8 cellular contexts compared by ENCODE assay signal in the genomic region with DNA sequence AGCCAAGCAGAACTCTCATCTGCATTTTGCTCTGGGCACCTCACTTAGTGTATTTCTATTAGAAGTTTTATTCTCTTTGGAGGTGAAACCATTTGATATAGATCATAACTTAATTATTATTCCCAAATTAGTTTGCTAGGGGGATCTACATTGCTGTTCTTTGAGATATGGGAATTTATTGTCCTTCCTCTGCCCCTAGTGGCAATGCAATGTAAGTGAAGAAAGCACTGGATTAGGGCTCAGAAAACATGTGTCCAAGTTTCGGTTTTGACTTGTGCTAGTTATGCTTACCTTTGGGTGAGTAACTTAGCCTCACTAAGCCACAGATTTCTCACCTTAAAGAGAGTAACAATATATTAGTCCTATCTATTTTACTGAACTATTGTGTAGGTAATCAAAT. TPM values are rescaled to one million over a fixed set of nuclear protein-coding genes. Genes with fewer than 3 reads are reported as not detected.
DNase-seq lines count a peak whose midpoint lies in the region; ATAC-seq, FAIRE-seq and TF ChIP-seq lines count a peak whose summit lies in the region.

No MANE protein-coding gene starts in this region.

- H3K36me3 ChIP-seq in DND-41 (ENCODE audit: insufficient read depth, low read length) (no peaks in the 10 kb centered on the region), pancreas (no peaks in the 10 kb centered on the region)

- H3K4me3 ChIP-seq in DND-41 (ENCODE audit: low read depth in 1 of 2, low read length in 2 of 2) (no peak overlapping the region), choroid plexus epithelial cell (ENCODE audit: low read depth, low read length) (no peak overlapping the region), pancreas (no peak overlapping the region)

- WGBS in pancreas, 2 donors, result 20 to 42% methylated on average over 1 of the region's 1 CpG

- FAIRE-seq in pancreas (lab: Jason Lieb, UNC), result no peak

- H3K27ac ChIP-seq in DND-41 (ENCODE audit: low read length) (no peak overlapping the region), pancreas (no peak overlapping the region)

- H3K27me3 ChIP-seq in DND-41 (ENCODE audit: insufficient read depth, low read length, poor library complexity) (peaks cover 3% of the 10 kb centered on the region), pancreas (no peaks in the 10 kb centered on the region)

- H3K79me2 ChIP-seq in DND-41 (ENCODE audit: insufficient read depth, low read length), result no peaks in the 10 kb centered on the region

- no peak overlapping the region for H3K4me2 ChIP-seq in DND-41 (ENCODE audit: insufficient read depth, low read length)

- H2AFZ ChIP-seq in DND-41 (ENCODE audit: low read depth, low read length), result no peak overlapping the region

- H3K9me3 ChIP-seq in DND-41 (ENCODE audit: insufficient read depth, low read length, severe bottlenecking) (no peaks in the 10 kb centered on the region), pancreas (no peaks in the 10 kb centered on the region)

- H4K20me1 ChIP-seq in DND-41 (ENCODE audit: insufficient read depth, low read length), result no peaks in the 10 kb centered on the region

- DNase-seq in DND-41, result no peak
- peak; percentile 62 for DNase-seq in choroid plexus epithelial cell (ENCODE audit: low read depth)
- no peak for DNase-seq in pancreas
- DNase-seq in effector CD4-positive, alpha-beta T cell, result no peak
- no peak for DNase-seq in SHP77 treated with DMSO at 0.1 percent for 48 hours (lab: John Stamatoyannopoulos, UW)
- no peak for DNase-seq in retina

- intact Hi-C loops in pancreas (cut with DNase I), result no loop called here

- ATAC-seq in DND-41 (ENCODE audit: insufficient read depth, low read depth) (peak; percentile 57; the same call in 2 of the 3 replicates), pancreas (peak in 2 of 4 donors; percentile 62 to 69), HG03159 (IDR thresholded peaks at IDR 0.05; ENCODE audit: unreplicated experiment) (no peak)

- H3K4me1 ChIP-seq in DND-41 (ENCODE audit: insufficient read depth, low read length) (no peaks in the 10 kb centered on the region), pancreas (peaks cover 0 to 3% (median 0%) of the 10 kb centered on the region in 3 donors)

- peak; percentile 82 for TF ChIP-seq CTCF in DND-41 (IDR thresholded peaks at IDR 0.05; ENCODE audit: borderline replicate concordance, extremely low read depth, low read length, poor library complexity, severe bottlenecking)
- peak; percentile 75 for TF ChIP-seq CTCF in LNCAP (IDR thresholded peaks at IDR 0.05)
- TF ChIP-seq CTCF in choroid plexus epithelial cell (conservative IDR thresholded peaks at IDR 0.05; ENCODE audit: low read depth, low read length), result peak; percentile 75
- peak; percentile 43 to 57 (median 48) for TF ChIP-seq CTCF in pancreas (IDR thresholded peaks at IDR 0.05)

- no peak overlapping the region for H3K9ac ChIP-seq in DND-41 (ENCODE audit: low read depth, low read length)

RNA-seq across cellular contexts. Expression of a gene that starts 2.9 kb away (rescaled TPM):
- total RNA-seq in pancreas, result not detected
- polyA plus RNA-seq in pancreas, result not detected

RNA-seq across cellular contexts. Expression of a gene that starts 20.3 kb away (rescaled TPM):
- under 1 TPM in 3 of 6 donors, not detected in 3; 0.09 to 0.24 (median 0.20) TPM for total RNA-seq in pancreas
- 1 to 10 TPM in 1 of 2 donors, under 1 TPM in 1; 0.61 to 1.0 TPM for polyA plus RNA-seq in pancreas

RNA-seq across cellular contexts. Expression of a gene that starts 26.4 kb away (rescaled TPM):
- 10 to 100 TPM in 2 of 6 donors, 1 to 10 TPM in 1, under 1 TPM in 3; 0.78 to 17.7 (median 1.1) TPM for total RNA-seq in pancreas
- polyA plus RNA-seq in pancreas, result 1 to 10 TPM in 1 of 2 donors, under 1 TPM in 1; 0.59 to 7.6 TPM

RNA-seq across cellular contexts. Expression of a gene that starts 30.1 kb away (rescaled TPM):
- total RNA-seq in pancreas, result not detected
- polyA plus RNA-seq in pancreas, result under 1 TPM in 1 of 2 donors, not detected in 1; 0.30 TPM

RNA-seq across cellular contexts. Expression of a gene that starts 35.9 kb away (rescaled TPM):
- total RNA-seq in pancreas, result not detected
- polyA plus RNA-seq in pancreas, result not detected
